In genomic region chr15:71440479-71441071, GRCh38 we compare ENCODE assay signal across 9 cellular contexts.
DNase-seq lines count a peak whose midpoint lies in the region; FAIRE-seq and TF ChIP-seq lines count a peak whose summit lies in the region.
"Had no signal": no experiment of that assay in that cellular context is flagged by ENCODE, and none has a peak within 500 bp of the region (broad histone marks: within the 10 kb centered on the region; RNA-seq: fewer than 3 reads in every experiment).

No MANE protein-coding gene starts in this region.

- no peak overlapping the region for H3K9ac ChIP-seq in mesenchymal stem cell (ENCODE audit: low read length)

- no peaks in the 10 kb centered on the region for H3K79me1 ChIP-seq in mesenchymal stem cell (replicated peaks; ENCODE audit: low read length, poor library complexity, severe bottlenecking)

- H4K8ac ChIP-seq in mesenchymal stem cell (ENCODE audit: low read length) = no peak overlapping the region

- peak; percentile 50 for TF ChIP-seq CTCF in choroid plexus epithelial cell (conservative IDR thresholded peaks at IDR 0.05; ENCODE audit: low read depth, low read length)

- FAIRE-seq in GM12892 (lab: Jason Lieb, UNC) = no peak
- FAIRE-seq: colon had no signal

- H3K4me3 ChIP-seq in choroid plexus epithelial cell (ENCODE audit: low read depth, low read length) = no peak overlapping the region
- no peak overlapping the region for H3K4me3 ChIP-seq in mesenchymal stem cell (ENCODE audit: insufficient read depth in 1 of 2, low read depth in 1 of 2, low read length in 2 of 2)

- no CpG with 5 or more reads among the region's 3 CpGs for WGBS in mesenchymal stem cell

- H3K18ac ChIP-seq in mesenchymal stem cell (ENCODE audit: low read depth in 1 of 2, low read length in 2 of 2) = no peak overlapping the region

- no peak overlapping the region for H2BK12ac ChIP-seq in mesenchymal stem cell (ENCODE audit: low read length in 2 of 2)

- no peak overlapping the region for H2BK120ac ChIP-seq in mesenchymal stem cell (ENCODE audit: low read depth, low read length)

- peak; percentile 44 to 64 for DNase-seq in AML-193 (lab: John Stamatoyannopoulos, UW)
- peak; percentile 37 for DNase-seq in HEK293T (ENCODE audit: extremely low spot score)
- DNase-seq in NCI-H82 (lab: John Stamatoyannopoulos, UW) = peak; percentile 69
- DNase-seq in choroid plexus epithelial cell (ENCODE audit: low read depth) = peak; percentile 87
- DNase-seq in mesenchymal stem cell = peak; percentile 69
- no peak for DNase-seq in GM12892 (ENCODE audit: insufficient read length)
- DNase-seq in activated effector memory CD4-positive, alpha-beta T cell treated with Interleukin-2 at 50 U/mL for 16 hours = no peak
- DNase-seq in nucleus accumbens (lab: John Stamatoyannopoulos, UW) = no peak

- H3K36me3 ChIP-seq in mesenchymal stem cell (ENCODE audit: control insufficient read depth in 1 of 2, insufficient read depth in 2 of 2, low read depth in 1 of 2, low read length in 2 of 2) = peaks cover 0 to 5% of the 10 kb centered on the region in 2 experiments

- CTCF ChIA-PET in HEK293T (lab: Yijun Ruan, JAX) = interaction anchor here (0.5 to 1.9 kb wide), 9 partner anchors 11 to 899 kb away, joined by 3 to 12 read pairs (median 3); no protein-coding TSS in a partner anchor

- no peak overlapping the region for H3K4me2 ChIP-seq in mesenchymal stem cell (ENCODE audit: low read length, poor library complexity, severe bottlenecking)

- no peak overlapping the region for H2AFZ ChIP-seq in mesenchymal stem cell (ENCODE audit: low read depth, low read length)

- H2BK5ac ChIP-seq in mesenchymal stem cell (ENCODE audit: low read depth, low read length, poor library complexity, severe bottlenecking) = no peak overlapping the region

- H3K27ac ChIP-seq in mesenchymal stem cell (ENCODE audit: low read length, poor library complexity, severe bottlenecking) = no peak overlapping the region

- no peak overlapping the region for H4K91ac ChIP-seq in mesenchymal stem cell (ENCODE audit: low read length)

- no peak overlapping the region for H3K23ac ChIP-seq in mesenchymal stem cell (ENCODE audit: low read length in 2 of 2)

- no peak overlapping the region for H2AK5ac ChIP-seq in mesenchymal stem cell (ENCODE audit: low read length, severe bottlenecking)

- H3K9me3 ChIP-seq in mesenchymal stem cell (ENCODE audit: control insufficient read depth, low read length) = peaks cover 6% of the 10 kb centered on the region

- POLR2A ChIA-PET in HEK293T (lab: Yijun Ruan, JAX) = no interaction called here

- peaks cover 4% of the 10 kb centered on the region for H3K4me1 ChIP-seq in mesenchymal stem cell (ENCODE audit: control insufficient read depth, insufficient read depth, low read depth, low read length)

- no peak overlapping the region for H3K4ac ChIP-seq in mesenchymal stem cell (ENCODE audit: low read depth in 1 of 2, low read length in 2 of 2)

- no peak for TF ChIP-seq POLR2A in GM12892 (IDR thresholded peaks at IDR 0.05; ENCODE audit: low read depth, low read length)

- H3K14ac ChIP-seq in mesenchymal stem cell (ENCODE audit: low read length in 2 of 2) = no peak overlapping the region

- no peak overlapping the region for H2BK15ac ChIP-seq in mesenchymal stem cell (ENCODE audit: low read depth, poor library complexity, severe bottlenecking)

- H3K27me3 ChIP-seq in mesenchymal stem cell (ENCODE audit: control insufficient read depth in 1 of 2, insufficient read depth in 1 of 2, low read length in 2 of 2) = no peaks in the 10 kb centered on the region

TF ChIP-seq in HEK293T, 16 proteins besides CTCF, POLR2A, EP300 and RAD21:
- TF ChIP-seq FOXA1 (IDR thresholded peaks at IDR 0.05) (no peak), CTBP1 (IDR thresholded peaks at IDR 0.05; ENCODE audit: borderline replicate concordance) (no peak), SP1 (IDR thresholded peaks at IDR 0.05) (no peak), BHLHE40 (IDR thresholded peaks at IDR 0.05; ENCODE audit: borderline replicate concordance) (no peak), NFRKB (IDR thresholded peaks at IDR 0.05) (no peak), FOXM1 (IDR thresholded peaks at IDR 0.05; ENCODE audit: borderline replicate concordance) (no peak), ARNT (IDR thresholded peaks at IDR 0.05) (no peak), FOXK2 (IDR thresholded peaks at IDR 0.05) (no peak), HDGF (IDR thresholded peaks at IDR 0.05; ENCODE audit: borderline replicate concordance) (no peak), PKNOX1 (IDR thresholded peaks at IDR 0.05) (no peak), ZNF384 (IDR thresholded peaks at IDR 0.05) (no peak), ELF4 (IDR thresholded peaks at IDR 0.05) (no peak), L3MBTL2 (conservative IDR thresholded peaks at IDR 0.05) (no peak), LEF1 (IDR thresholded peaks at IDR 0.05; ENCODE audit: borderline replicate concordance) (no peak), SUZ12 (IDR thresholded peaks at IDR 0.05) (no peak), TARDBP (IDR thresholded peaks at IDR 0.05) (no peak)

Comparison
In these comparisons a context has a peak if more than half of its experiments do, and no peak if none do; other contexts are left out.
1. DNase-seq: peak in AML-193 (2 of 2), HEK293T (single experiment), NCI-H82 (single experiment), choroid plexus epithelial cell (single experiment) and mesenchymal stem cell (single experiment); none in GM12892 (single experiment), activated effector memory CD4-positive, alpha-beta T cell treated with Interleukin-2 at 50 U/mL for 16 hours (single experiment) and nucleus accumbens (0 of 56).